ENCODE assay signal across 18 cellular contexts in the genomic region with DNA sequence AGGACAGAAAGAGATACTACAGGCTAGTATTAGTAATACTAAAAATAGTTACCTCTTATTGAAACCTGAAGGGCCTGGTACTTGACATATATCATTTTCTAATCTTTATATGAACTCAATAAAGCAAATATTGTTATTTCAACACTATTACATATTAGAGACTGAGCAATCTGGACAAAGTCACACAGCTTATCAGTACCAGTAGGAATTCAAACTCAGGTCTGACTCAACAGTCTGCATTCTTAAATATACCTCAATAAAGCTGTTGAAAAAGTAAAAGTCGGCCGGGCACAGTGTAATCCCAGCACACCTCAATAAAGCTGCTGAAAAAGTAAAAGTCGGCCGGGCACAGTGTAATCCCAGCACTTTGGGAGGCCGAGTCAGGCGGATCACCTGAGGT.
A peak's percentile ranks its signal among the peaks of the same experiment; 100 is the strongest.
DNase-seq lines count a peak whose midpoint lies in the region; ATAC-seq and TF ChIP-seq lines count a peak whose summit lies in the region.
"Had no signal": no experiment of that assay in that cellular context is flagged by ENCODE, and none has a peak within 500 bp of the region (broad histone marks: within the 10 kb centered on the region; RNA-seq: fewer than 3 reads in every experiment).

No MANE protein-coding gene starts in this region.

- H3K27me3 Mint-ChIP-seq in CD14-positive monocyte (ENCODE audit: low read depth in 3 of 3): no peaks in the 10 kb centered on the region
- H3K27me3 Mint-ChIP-seq: B cell had no signal

- TF ChIP-seq EP300 in transverse colon (IDR thresholded peaks at IDR 0.05; ENCODE audit: low read depth): no peak

- peaks cover 84% of the 10 kb centered on the region for H4K20me1 ChIP-seq in osteoblast (ENCODE audit: insufficient read depth, low read length)

- peaks cover 38% of the 10 kb centered on the region for H3K4me1 Mint-ChIP-seq in CD14-positive monocyte

- no peak overlapping the region for H3K4me3 Mint-ChIP-seq in CD14-positive monocyte
- H3K4me3 Mint-ChIP-seq: B cell; CD8-positive, alpha-beta T cell had no signal

- no peak for TF ChIP-seq CTCF in HEK293 (tag by site-specific recombination; IDR thresholded peaks at IDR 0.05)
- TF ChIP-seq CTCF in RWPE2 (IDR thresholded peaks at IDR 0.05; ENCODE audit: poor library complexity, severe bottlenecking): no peak
- TF ChIP-seq CTCF in choroid plexus epithelial cell (conservative IDR thresholded peaks at IDR 0.05; ENCODE audit: low read depth, low read length): no peak
- no peak for TF ChIP-seq CTCF in osteoblast (IDR thresholded peaks at IDR 0.05; ENCODE audit: extremely low read depth, low read depth, low read length)
- TF ChIP-seq CTCF in transverse colon (IDR thresholded peaks at IDR 0.05): no peak
- no peak for TF ChIP-seq CTCF in CD14-positive monocyte (IDR thresholded peaks at IDR 0.05)

- peak overlapping the region; percentile 24 for H3K4me2 ChIP-seq in osteoblast (ENCODE audit: insufficient read depth, low read length)

- no peak overlapping the region for H3K27ac ChIP-seq in HEK293 (ENCODE audit: extremely low read depth, low read depth, low read length)
- no peak overlapping the region for H3K27ac ChIP-seq in RWPE2 (ENCODE audit: poor library complexity, severe bottlenecking)
- H3K27ac ChIP-seq in osteoblast (ENCODE audit: low read depth, low read length): no peak overlapping the region
- H3K27ac ChIP-seq in transverse colon: no peak overlapping the region

- no peak for TF ChIP-seq POLR2A in transverse colon (IDR thresholded peaks at IDR 0.05)

- POLR2A ChIA-PET in HEK293 (lab: Yijun Ruan, JAX): no interaction called here

- DNase-seq in RWPE2 (ENCODE audit: low spot score): no peak
- DNase-seq in choroid plexus epithelial cell (ENCODE audit: low read depth): peak; percentile 38
- DNase-seq in osteoblast (ENCODE audit: insufficient read length, low spot score, missing footprints): no peak
- no peak for DNase-seq in transverse colon
- DNase-seq in NCI-H748 (lab: John Stamatoyannopoulos, UW; ENCODE audit: unreplicated experiment): no peak
- no peak for DNase-seq in CD14-positive monocyte (ENCODE audit: low spot score)
- DNase-seq: ACHN; CD8-positive, alpha-beta T cell; HCEC 1CT; NCI-H1048; NCI-H2107; NCI-H345; NCI-H69; SHP77 had no signal

- H3K36me3 ChIP-seq in HEK293 (ENCODE audit: control insufficient read depth in 2 of 2, insufficient read depth in 1 of 2, low read length in 2 of 2) (peaks cover 3% of the 10 kb centered on the region in 2 experiments; a peak in 2 of 3 replicates), RWPE2 (ENCODE audit: low read depth) (peaks cover 15% of the 10 kb centered on the region), osteoblast (ENCODE audit: insufficient read depth, low read length) (no peaks in the 10 kb centered on the region), transverse colon (no peaks in the 10 kb centered on the region)

- no peaks in the 10 kb centered on the region for H3K9me3 Mint-ChIP-seq in CD14-positive monocyte
- H3K9me3 Mint-ChIP-seq: CD8-positive, alpha-beta T cell had no signal

- in situ Hi-C loops in transverse colon (cut with MboI; ENCODE audit: low pct_ligation_motif_present in 1 of 4, low pct_unique_long_range_greater_than_20kb in 1 of 4, low sequenced_read_pairs in 3 of 4): no loop called here

- no peaks in the 10 kb centered on the region for H3K9me3 ChIP-seq in HEK293 (ENCODE audit: control insufficient read depth, insufficient read depth, low read depth, low read length)
- H3K9me3 ChIP-seq in RWPE2 (ENCODE audit: severe bottlenecking): no peaks in the 10 kb centered on the region
- no peaks in the 10 kb centered on the region for H3K9me3 ChIP-seq in osteoblast (ENCODE audit: low read depth, low read length)
- no peaks in the 10 kb centered on the region for H3K9me3 ChIP-seq in transverse colon

- CTCF ChIA-PET in HEK293 (lab: Yijun Ruan, JAX): interaction anchor here (0.6 to 2.5 kb wide), 6 partner anchors 11 to 156 kb away, joined by 3 to 6 read pairs (median 4); no protein-coding TSS in a partner anchor

- peak overlapping the region in 1 of 7 donors; percentile 63 for H3K27ac Mint-ChIP-seq in CD14-positive monocyte
- H3K27ac Mint-ChIP-seq: B cell; CD8-positive, alpha-beta T cell had no signal

- H3K27me3 ChIP-seq in RWPE2 (ENCODE audit: insufficient read depth, poor library complexity, severe bottlenecking): no peaks in the 10 kb centered on the region
- no peaks in the 10 kb centered on the region for H3K27me3 ChIP-seq in osteoblast (ENCODE audit: insufficient read depth, low read length)
- no peaks in the 10 kb centered on the region for H3K27me3 ChIP-seq in transverse colon

- H3K4me3 ChIP-seq in HEK293 (ENCODE audit: low read depth, low read length): no peak overlapping the region
- H3K4me3 ChIP-seq in RWPE2 (ENCODE audit: severe bottlenecking): no peak overlapping the region
- H3K4me3 ChIP-seq in choroid plexus epithelial cell (ENCODE audit: low read depth, low read length): no peak overlapping the region
- no peak overlapping the region for H3K4me3 ChIP-seq in osteoblast (ENCODE audit: insufficient read depth, low read length)
- no peak overlapping the region for H3K4me3 ChIP-seq in transverse colon

- peaks cover 99% of the 10 kb centered on the region for H3K79me2 ChIP-seq in osteoblast (ENCODE audit: insufficient read depth, low read length)

- H3K4me1 ChIP-seq in HEK293 (ENCODE audit: control insufficient read depth, insufficient read depth, low read length): peaks cover 39% of the 10 kb centered on the region
- H3K4me1 ChIP-seq in RWPE2 (ENCODE audit: insufficient read depth, poor library complexity, severe bottlenecking): peaks cover 10% of the 10 kb centered on the region
- H3K4me1 ChIP-seq in osteoblast (ENCODE audit: insufficient read depth, low read length): peaks cover 17% of the 10 kb centered on the region
- H3K4me1 ChIP-seq in transverse colon: peaks cover 9 to 83% (median 29%) of the 10 kb centered on the region in 4 donors

- ATAC-seq in RWPE2 (ENCODE audit: low read depth) (peak; percentile 43; the same call in 1 of the 3 replicates), HG02938 (IDR thresholded peaks at IDR 0.05; ENCODE audit: unreplicated experiment) (no peak)
- ATAC-seq: CD8-positive, alpha-beta T cell; Panc1 had no signal

- H3K36me3 Mint-ChIP-seq in CD14-positive monocyte: peaks cover 2 to 26% of the 10 kb centered on the region in 2 donors

- intact Hi-C loops in transverse colon (cut with DNase I; ENCODE audit: low total_unique reads): no loop called here
- intact Hi-C loops in CD14-positive monocyte (cut with micrococcal nuclease): no loop called here

- H2AFZ ChIP-seq in osteoblast (ENCODE audit: low read length): no peak overlapping the region

- WGBS in transverse colon (ENCODE audit: low coverage in 1 of 2), 2 donors: 92 to 96% methylated on average over 2 to 6 of the region's 6 CpGs

TF ChIP-seq in HEK293, 187 proteins besides CTCF, POLR2A, EP300 and RAD21:
- TF ChIP-seq, protein P1, sequence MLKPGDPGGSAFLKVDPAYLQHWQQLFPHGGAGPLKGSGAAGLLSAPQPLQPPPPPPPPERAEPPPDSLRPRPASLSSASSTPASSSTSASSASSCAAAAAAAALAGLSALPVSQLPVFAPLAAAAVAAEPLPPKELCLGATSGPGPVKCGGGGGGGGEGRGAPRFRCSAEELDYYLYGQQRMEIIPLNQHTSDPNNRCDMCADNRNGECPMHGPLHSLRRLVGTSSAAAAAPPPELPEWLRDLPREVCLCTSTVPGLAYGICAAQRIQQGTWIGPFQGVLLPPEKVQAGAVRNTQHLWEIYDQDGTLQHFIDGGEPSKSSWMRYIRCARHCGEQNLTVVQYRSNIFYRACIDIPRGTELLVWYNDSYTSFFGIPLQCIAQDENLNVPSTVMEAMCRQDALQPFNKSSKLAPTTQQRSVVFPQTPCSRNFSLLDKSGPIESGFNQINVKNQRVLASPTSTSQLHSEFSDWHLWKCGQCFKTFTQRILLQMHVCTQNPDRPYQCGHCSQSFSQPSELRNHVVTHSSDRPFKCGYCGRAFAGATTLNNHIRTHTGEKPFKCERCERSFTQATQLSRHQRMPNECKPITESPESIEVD (tag by site-specific recombination; IDR thresholded peaks at IDR 0.05): peak; percentile 39
- TF ChIP-seq FEZF1 (tag by site-specific recombination; IDR thresholded peaks at IDR 0.05): no peak
